Comparison of ENCODE assay signal across 9 cellular contexts in the genomic region with DNA sequence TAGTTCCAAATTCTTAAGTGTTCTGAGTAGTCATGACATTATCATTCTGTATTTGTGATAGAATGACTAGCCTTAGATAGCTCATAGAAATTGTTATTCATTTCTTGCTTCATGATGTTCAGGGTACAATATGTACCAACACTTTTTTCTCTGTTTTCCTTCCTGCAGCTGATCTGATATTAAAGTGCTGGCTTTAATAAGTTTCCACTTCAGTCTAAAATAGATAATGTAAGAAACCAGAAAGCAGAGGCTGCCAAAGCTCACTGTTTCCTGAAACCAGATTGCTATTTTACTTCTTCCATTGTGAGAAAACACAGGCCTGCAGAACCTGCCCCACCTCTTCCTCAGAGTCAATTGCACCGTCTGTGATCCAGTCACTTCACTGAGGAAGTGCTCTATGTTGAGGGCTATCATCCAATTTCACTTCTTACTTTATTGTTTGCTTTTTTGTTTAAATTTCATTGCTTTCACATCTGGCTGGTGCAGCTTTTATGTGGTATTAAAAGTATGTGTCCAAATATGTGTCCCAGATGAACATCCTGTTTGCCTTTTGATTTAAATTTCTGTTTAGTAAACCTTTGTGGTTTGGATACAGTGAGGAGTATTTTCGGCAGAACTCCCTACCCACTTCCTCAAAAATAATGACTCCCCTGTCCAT.
A peak's percentile ranks its signal among the peaks of the same experiment; 100 is the strongest.
DNase-seq lines count a peak whose midpoint lies in the region; ATAC-seq, FAIRE-seq and TF ChIP-seq lines count a peak whose summit lies in the region.
"Had no signal": no experiment of that assay in that cellular context is flagged by ENCODE, and none has a peak within 500 bp of the region (broad histone marks: within the 10 kb centered on the region; RNA-seq: fewer than 3 reads in every experiment).

No MANE protein-coding gene starts in this region.

- H3K36me3 ChIP-seq in PC-9 (ENCODE audit: low read depth), result no peaks in the 10 kb centered on the region
- no peaks in the 10 kb centered on the region for H3K36me3 ChIP-seq in kidney (ENCODE audit: control insufficient read depth in 1 of 2, insufficient read depth in 2 of 2, low read length in 2 of 2)

- no peak overlapping the region for H3K9ac ChIP-seq in kidney (ENCODE audit: low read length in 2 of 2)

- H3K9me2 ChIP-seq in PC-9 (ENCODE audit: insufficient read depth), result no peaks in the 10 kb centered on the region

- H4K20me1 ChIP-seq in PC-9 (ENCODE audit: insufficient read depth), result no peaks in the 10 kb centered on the region

- CTCF ChIA-PET in PC-9 (lab: Charles Lee), result no interaction called here

- BruUV-seq in PC-9 (replicated peaks; lab: Mats Ljungman, UMichigan), result no TSS peak

- ATAC-seq in foreskin keratinocyte (peak; percentile 86), GM21423 (IDR thresholded peaks at IDR 0.05; ENCODE audit: unreplicated experiment) (no peak)
- ATAC-seq: A549 had no signal

- H3K27ac ChIP-seq in PC-9 (peak overlapping the region; percentile 13; the same call in 1 of the 2 replicates), foreskin keratinocyte (peak overlapping the region; percentile 70), kidney (ENCODE audit: low read depth in 2 of 2, low read length in 2 of 2) (peak overlapping the region in 1 of 2 donors; percentile 65)
- H3K27ac ChIP-seq: A549 had no signal

- no peak overlapping the region for H3K4me3 ChIP-seq in PC-9
- H3K4me3 ChIP-seq in skeletal muscle cell (ENCODE audit: low read depth, low read length), result no peak overlapping the region
- peak overlapping the region in 1 of 2 donors; percentile 20 for H3K4me3 ChIP-seq in kidney (ENCODE audit: low read length in 2 of 2)
- H3K4me3 ChIP-seq: A549 had no signal

- no peaks in the 10 kb centered on the region for H3K79me2 ChIP-seq in PC-9 (ENCODE audit: low read depth)

- FAIRE-seq in kidney (lab: Jason Lieb, UNC), result no peak
- FAIRE-seq: A549 had no signal

- intact Hi-C loops in PC-9 (cut with micrococcal nuclease; ENCODE audit: unreplicated experiment) (loop anchor here (2.0 kb wide), 1 partner anchor 670 kb away; no protein-coding TSS in a partner anchor), kidney (cut with DNase I) (no loop called here)

- H3K4me1 ChIP-seq in PC-9 (replicated peaks; ENCODE audit: insufficient read depth) (peaks cover 16% of the 10 kb centered on the region), foreskin keratinocyte (peaks cover 20% of the 10 kb centered on the region), kidney (ENCODE audit: control insufficient read depth in 1 of 2, insufficient read depth in 1 of 2, low read depth in 1 of 2, low read length in 2 of 2) (no peaks in the 10 kb centered on the region)
- H3K4me1 ChIP-seq: A549 had no signal

- TF ChIP-seq CTCF in PC-9 (conservative IDR thresholded peaks at IDR 0.05), result no peak
- no peak for TF ChIP-seq CTCF in foreskin keratinocyte (conservative IDR thresholded peaks at IDR 0.05)
- TF ChIP-seq CTCF in kidney (IDR thresholded peaks at IDR 0.05; ENCODE audit: borderline replicate concordance, extremely low read depth, insufficient read depth), result no peak

- peak overlapping the region; percentile 21 for H3K4me2 ChIP-seq in PC-9
- H3K4me2 ChIP-seq: A549 had no signal

- POLR2A ChIA-PET in PC-9 (lab: Charles Lee; ENCODE audit: unreplicated experiment), result interaction anchor here (0.6 kb wide), 1 partner anchor 42 kb away, joined by 3 read pairs; no protein-coding TSS in a partner anchor

- DNase-seq in SIG-M5 treated with dmso at 0.1 percent for 504 hours (lab: John Stamatoyannopoulos, UW; ENCODE audit: unreplicated experiment) (peak; percentile 59), SIG-M5 (lab: John Stamatoyannopoulos, UW) (no peak), PC-9 (peak; percentile 26 to 42), foreskin keratinocyte (peak; percentile 51 to 81), skeletal muscle cell (ENCODE audit: low read depth) (peak; percentile 49), NCI-H526 treated with DMSO at 0.1 percent for 48 hours (lab: John Stamatoyannopoulos, UW) (no peak), kidney (no peak)

- H3K9me3 ChIP-seq in PC-9 (ENCODE audit: insufficient read depth, low read depth), result no peaks in the 10 kb centered on the region
- no peaks in the 10 kb centered on the region for H3K9me3 ChIP-seq in kidney (ENCODE audit: control insufficient read depth in 1 of 2, low read length in 2 of 2)
- H3K9me3 ChIP-seq: A549 had no signal

- H3K27me3 ChIP-seq in PC-9 (ENCODE audit: insufficient read depth, low read depth) (no peaks in the 10 kb centered on the region), foreskin keratinocyte (no peaks in the 10 kb centered on the region)

- H2AFZ ChIP-seq in PC-9, result peak overlapping the region; percentile 37

- no peaks in the 10 kb centered on the region for H3F3A ChIP-seq in PC-9 (ENCODE audit: insufficient read depth, low read depth)

Comparison
In these comparisons a context has a peak if more than half of its experiments do, and no peak if none do; other contexts are left out.
1. DNase-seq: peak in SIG-M5 treated with dmso at 0.1 percent for 504 hours (single experiment), PC-9 (2 of 2), foreskin keratinocyte (2 of 2) and skeletal muscle cell (single experiment); none in SIG-M5 (single experiment), NCI-H526 treated with DMSO at 0.1 percent for 48 hours (single experiment) and kidney (single experiment).